In genomic region chr4:8920969-8921368, GRCh38 we compare ENCODE assay signal across 36 cellular contexts. TPM values are rescaled to one million over a fixed set of nuclear protein-coding genes. Genes with fewer than 3 reads are reported as not detected.
DNase-seq lines count a peak whose midpoint lies in the region; ATAC-seq and TF ChIP-seq lines count a peak whose summit lies in the region.
"Had no signal": no experiment of that assay in that cellular context is flagged by ENCODE, and none has a peak within 500 bp of the region (broad histone marks: within the 10 kb centered on the region; RNA-seq: fewer than 3 reads in every experiment).

No MANE protein-coding gene starts in this region.

- H3K27ac ChIP-seq in hepatocyte, result no peak overlapping the region
- H3K27ac ChIP-seq: body of pancreas, GM23248, PC-9, right lobe of liver, upper lobe of left lung had no signal

- H3K4me1 Mint-ChIP-seq in activated CD4-positive, alpha-beta memory T cell treated with anti-CD3 and anti-CD28 coated beads, Interleukin-2, amount 10 ng/mL, durations not matched to agents 7 days and 5 days, result no peaks in the 10 kb centered on the region
- H3K4me1 Mint-ChIP-seq in activated CD4-positive, alpha-beta memory T cell treated with anti-CD3 and anti-CD28 coated beads for 36 hours (ENCODE audit: low read depth), result no peaks in the 10 kb centered on the region

- no peak for ATAC-seq in sciatic nerve
- ATAC-seq in GM18517 (IDR thresholded peaks at IDR 0.05; ENCODE audit: unreplicated experiment), result no peak
- no peak for ATAC-seq in GM18858 (IDR thresholded peaks at IDR 0.05; ENCODE audit: unreplicated experiment)
- ATAC-seq: activated T-cell treated with anti-CD3 and anti-CD28 coated beads, Interleukin-2, amount 50 U/mL, for 4 hours; body of pancreas; right lobe of liver had no signal

- H3K4me1 ChIP-seq in hepatocyte (ENCODE audit: insufficient read depth), result no peaks in the 10 kb centered on the region
- H3K4me1 ChIP-seq: body of pancreas, right lobe of liver, upper lobe of left lung had no signal

- intact Hi-C loops in activated CD4-positive, alpha-beta memory T cell treated with anti-CD3 and anti-CD28 coated beads for 36 hours (cut with micrococcal nuclease), result no loop called here
- intact Hi-C loops in sciatic nerve (cut with DNase I), result no loop called here

- no peaks in the 10 kb centered on the region for H3K9me3 Mint-ChIP-seq in activated CD4-positive, alpha-beta memory T cell treated with anti-CD3 and anti-CD28 coated beads, Interleukin-2, amount 10 ng/mL, durations not matched to agents 7 days and 5 days
- peaks cover 9% of the 10 kb centered on the region for H3K9me3 Mint-ChIP-seq in activated CD4-positive, alpha-beta memory T cell treated with anti-CD3 and anti-CD28 coated beads for 36 hours

- no peaks in the 10 kb centered on the region for H3K79me2 ChIP-seq in hepatocyte

- no peak overlapping the region for H3K4me2 ChIP-seq in hepatocyte
- H3K4me2 ChIP-seq: PC-9 had no signal

- POLR2A ChIA-PET in activated CD4-positive, alpha-beta memory T cell treated with anti-CD3 and anti-CD28 coated beads, Interleukin-2, amount 10 ng/mL, durations not matched to agents 7 days and 5 days (lab: Charles Lee), result no interaction called here
- POLR2A ChIA-PET in activated CD4-positive, alpha-beta memory T cell treated with anti-CD3 and anti-CD28 coated beads for 36 hours (lab: Charles Lee), result no interaction called here

- H3K4me3 Mint-ChIP-seq in activated CD4-positive, alpha-beta memory T cell treated with anti-CD3 and anti-CD28 coated beads, Interleukin-2, amount 10 ng/mL, durations not matched to agents 7 days and 5 days, result no peak overlapping the region
- no peak overlapping the region for H3K4me3 Mint-ChIP-seq in activated CD4-positive, alpha-beta memory T cell treated with anti-CD3 and anti-CD28 coated beads for 36 hours
- H3K4me3 Mint-ChIP-seq: activated T-cell treated with anti-CD3 and anti-CD28 coated beads, Interleukin-2, amount 50 U/mL, for 4 hours; CD4-positive, CD25-positive, alpha-beta regulatory T cell; HFFc6 had no signal

- CTCF ChIA-PET in activated CD4-positive, alpha-beta memory T cell treated with anti-CD3 and anti-CD28 coated beads, Interleukin-2, amount 10 ng/mL, durations not matched to agents 7 days and 5 days (lab: Charles Lee), result no interaction called here
- CTCF ChIA-PET in activated CD4-positive, alpha-beta memory T cell treated with anti-CD3 and anti-CD28 coated beads for 36 hours (lab: Charles Lee), result no interaction called here

- H3K4me3 ChIP-seq in hepatocyte, result no peak overlapping the region
- H3K4me3 ChIP-seq: body of pancreas, GM23248, PC-9, right lobe of liver, upper lobe of left lung had no signal

- H3K27me3 ChIP-seq in hepatocyte, result peaks cover 10% of the 10 kb centered on the region
- H3K27me3 ChIP-seq: right lobe of liver, upper lobe of left lung had no signal

- peaks cover 2% of the 10 kb centered on the region for H3K27me3 Mint-ChIP-seq in activated CD4-positive, alpha-beta memory T cell treated with anti-CD3 and anti-CD28 coated beads, Interleukin-2, amount 10 ng/mL, durations not matched to agents 7 days and 5 days
- peaks cover 11% of the 10 kb centered on the region for H3K27me3 Mint-ChIP-seq in activated CD4-positive, alpha-beta memory T cell treated with anti-CD3 and anti-CD28 coated beads for 36 hours

- H3K27ac Mint-ChIP-seq in activated CD4-positive, alpha-beta memory T cell treated with anti-CD3 and anti-CD28 coated beads, Interleukin-2, amount 10 ng/mL, durations not matched to agents 7 days and 5 days, result no peak overlapping the region
- H3K27ac Mint-ChIP-seq in activated CD4-positive, alpha-beta memory T cell treated with anti-CD3 and anti-CD28 coated beads for 36 hours, result no peak overlapping the region
- H3K27ac Mint-ChIP-seq: CD4-positive, CD25-positive, alpha-beta regulatory T cell; HFFc6 had no signal

- peak; percentile 7 for DNase-seq in activated CD4-positive, alpha-beta memory T cell treated with anti-CD3 and anti-CD28 coated beads, Interleukin-2, amount 10 ng/mL, durations not matched to agents 7 days and 5 days
- no peak for DNase-seq in activated CD4-positive, alpha-beta memory T cell treated with anti-CD3 and anti-CD28 coated beads for 36 hours
- peak; percentile 0 for DNase-seq in Daoy (ENCODE audit: low read depth)
- DNase-seq in hepatocyte (ENCODE audit: low spot score), result peak; percentile 1
- DNase-seq in sciatic nerve (ENCODE audit: low spot score), result peak; percentile 35
- DNase-seq in NCI-H446 (lab: John Stamatoyannopoulos, UW), result no peak
- DNase-seq: 8988T; activated CD4-positive, CD25-positive, alpha-beta regulatory T cell treated with anti-CD3 and anti-CD28 coated beads, Interleukin-2, amount 50 U/mL, for 72 hours; activated naive CD4-positive, alpha-beta T cell treated with Interleukin-2 at 50 U/mL for 16 hours; activated T-cell treated with anti-CD3 and anti-CD28 coated beads, Interleukin-2, amount 50 U/mL, for 4 hours; Calu3; CD4-positive, CD25-positive, alpha-beta regulatory T cell; cerebellar nuclear complex; DMS79 treated with DMSO at 0.1 percent for 48 hours; GM23248; HFFc6; hippocampal formation; Kasumi-1; mesenchymal stem cell; NCI-H1436; NCI-H2081; NCI-H2227 treated with DMSO at 0.1 percent for 48 hours; NCI-H69; PC-9; Right ventricle myocardium superior; stimulated activated CD4-positive, alpha-beta T cell treated with anti-CD3 and anti-CD28 coated beads, Interleukin-12 subunit alpha, Interleukin-12 subunit beta, amount 100 ng/mL, for 4 hours; stimulated activated CD4-positive, alpha-beta T cell treated with anti-CD3 and anti-CD28 coated beads, Interleukin-4, amount 100 ng/mL, for 1 hour; T-helper 2 cell had no signal

- H3K36me3 Mint-ChIP-seq in activated CD4-positive, alpha-beta memory T cell treated with anti-CD3 and anti-CD28 coated beads, Interleukin-2, amount 10 ng/mL, durations not matched to agents 7 days and 5 days (ENCODE audit: low read depth), result no peaks in the 10 kb centered on the region
- peaks cover 1% of the 10 kb centered on the region for H3K36me3 Mint-ChIP-seq in activated CD4-positive, alpha-beta memory T cell treated with anti-CD3 and anti-CD28 coated beads for 36 hours
- H3K36me3 Mint-ChIP-seq: CD4-positive, CD25-positive, alpha-beta regulatory T cell had no signal

- H3K9me3 ChIP-seq in hepatocyte (ENCODE audit: low read depth), result no peaks in the 10 kb centered on the region
- H3K9me3 ChIP-seq: body of pancreas, right lobe of liver had no signal

- no peaks in the 10 kb centered on the region for H3K36me3 ChIP-seq in hepatocyte (replicated peaks; ENCODE audit: insufficient read depth, low read depth)
- H3K36me3 ChIP-seq: right lobe of liver, upper lobe of left lung had no signal

- H2AFZ ChIP-seq in hepatocyte, result no peak overlapping the region
- H2AFZ ChIP-seq: GM23248, PC-9 had no signal

- H4K20me1 ChIP-seq in hepatocyte (ENCODE audit: insufficient read depth, poor library complexity, severe bottlenecking), result no peaks in the 10 kb centered on the region

- H3K9me2 ChIP-seq in hepatocyte (replicated peaks; ENCODE audit: insufficient read depth), result no peaks in the 10 kb centered on the region

- 82% methylated on average over 10 of the region's 10 CpGs for WGBS in hepatocyte (ENCODE audit: low lambda C conversion rate, missing lambda C conversion rate)

- TF ChIP-seq CTCF in hepatocyte (IDR thresholded peaks at IDR 0.05; ENCODE audit: poor library complexity), result no peak

RNA-seq across cellular contexts. Expression of gene HMX1, which starts 49.3 kb away (rescaled TPM):
- total RNA-seq in activated CD4-positive, alpha-beta memory T cell treated with anti-CD3 and anti-CD28 coated beads, Interleukin-2, amount 10 ng/mL, durations not matched to agents 7 days and 5 days, result not detected
- not detected for total RNA-seq in activated CD4-positive, alpha-beta memory T cell treated with anti-CD3 and anti-CD28 coated beads for 36 hours
- 2.7 and 5.0 TPM in 2 replicates for total RNA-seq in Daoy (2014; rRNA removed; shearing (Covaris generic))
- total RNA-seq in hepatocyte, result not detected in 2 replicates
- polyA plus RNA-seq in hepatocyte, result not detected in 2 replicates
- total RNA-seq in sciatic nerve, result not detected
- total RNA-seq: activated CD8-positive, alpha-beta memory T cell treated with anti-CD3 and anti-CD28 coated beads for 36 hours; activated T-cell treated with anti-CD3 and anti-CD28 coated beads, Interleukin-2, amount 50 U/mL, for 4 hours; body of pancreas; Calu3; CD4-positive, CD25-positive, alpha-beta regulatory T cell; frontal cortex; GM23248; HFFc6; PC-9; right lobe of liver; Right ventricle myocardium superior; subcutaneous adipose tissue; upper lobe of left lung had no signal
- polyA plus RNA-seq: CD4-positive, CD25-positive, alpha-beta regulatory T cell; GM23248 had no signal

Comparison
In these comparisons a context has a peak if more than half of its experiments do, and no peak if none do; other contexts are left out.
1. DNase-seq: peak in activated CD4-positive, alpha-beta memory T cell treated with anti-CD3 and anti-CD28 coated beads, Interleukin-2, amount 10 ng/mL, durations not matched to agents 7 days and 5 days (single experiment), Daoy (single experiment), hepatocyte (single experiment) and sciatic nerve (single experiment); none in activated CD4-positive, alpha-beta memory T cell treated with anti-CD3 and anti-CD28 coated beads for 36 hours (single experiment) and NCI-H446 (0 of 2).